Comparison of ENCODE assay signal across 21 cellular contexts in genomic region chr10:19730071-19730470, GRCh38.
DNase-seq lines count a peak whose midpoint lies in the region; ATAC-seq, FAIRE-seq and TF ChIP-seq lines count a peak whose summit lies in the region.
"Had no signal": no experiment of that assay in that cellular context is flagged by ENCODE, and none has a peak within 500 bp of the region (broad histone marks: within the 10 kb centered on the region; RNA-seq: fewer than 3 reads in every experiment).

No MANE protein-coding gene starts in this region.

- H3K9me3 Mint-ChIP-seq in natural killer cell: peaks cover 0 to 3% of the 10 kb centered on the region in 2 donors
- H3K9me3 Mint-ChIP-seq: dendritic cell treated with granulocyte-macrophage colony-stimulating factor and Interleukin-4, amounts not matched to agents 40 ng/mL and 50 ng/mL, for 4 days had no signal

- H3K27ac Mint-ChIP-seq in natural killer cell: peak overlapping the region; percentile 73 to 80
- H3K27ac Mint-ChIP-seq: activated CD4-positive, alpha-beta memory T cell treated with anti-CD3 and anti-CD28 coated beads, Interleukin-2, amount 10 ng/mL, durations not matched to agents 7 days and 5 days; activated T-helper 1 cell treated with anti-CD3 and anti-CD28 coated beads, Interleukin-12 subunit alpha, Interleukin-12 subunit beta, Interleukin-2, Interleukin-4 antibody, amounts not matched to agents 30 ng/mL and 10 ng/mL and 1 ng/mL, durations not matched to agents 14 hours and 24 hours and 36 hours; B cell; dendritic cell treated with granulocyte-macrophage colony-stimulating factor and Interleukin-4, amounts not matched to agents 40 ng/mL and 50 ng/mL, for 4 days; naive B cell had no signal

- FAIRE-seq in bronchial epithelial cell (lab: Jason Lieb, UNC): no peak
- FAIRE-seq: TTC549 had no signal

- DNase-seq in EL (peak; percentile 5), OCI-M1 (lab: John Stamatoyannopoulos, UW) (peak; percentile 72), bronchial epithelial cell (ENCODE audit: low read depth) (peak; percentile 20), natural killer cell (no peak), Right ventricle myocardium superior (no peak), NCI-H2107 (lab: John Stamatoyannopoulos, UW) (no peak)
- no peak for DNase-seq in activated CD4-positive, CD25-positive, alpha-beta regulatory T cell treated with anti-CD3 and anti-CD28 coated beads, Interleukin-2, amount 50 U/mL, for 72 hours
- DNase-seq: activated CD4-positive, alpha-beta memory T cell treated with anti-CD3 and anti-CD28 coated beads, Interleukin-2, amount 10 ng/mL, durations not matched to agents 7 days and 5 days; amniotic stem cell; DMS53; H7; naive B cell; NCI-H510A; stimulated activated CD4-positive, alpha-beta T cell treated with anti-CD3 and anti-CD28 coated beads, Interleukin-2, amount 100 ng/mL, for 48 hours had no signal

- peak overlapping the region; percentile 6 for H3K4me3 Mint-ChIP-seq in natural killer cell
- H3K4me3 Mint-ChIP-seq: activated CD4-positive, alpha-beta memory T cell treated with anti-CD3 and anti-CD28 coated beads, Interleukin-2, amount 10 ng/mL, durations not matched to agents 7 days and 5 days; activated T-helper 1 cell treated with anti-CD3 and anti-CD28 coated beads, Interleukin-12 subunit alpha, Interleukin-12 subunit beta, Interleukin-2, Interleukin-4 antibody, amounts not matched to agents 30 ng/mL and 10 ng/mL and 1 ng/mL, durations not matched to agents 14 hours and 24 hours and 36 hours; B cell; dendritic cell treated with granulocyte-macrophage colony-stimulating factor and Interleukin-4, amounts not matched to agents 40 ng/mL and 50 ng/mL, for 4 days; naive B cell had no signal

- H3K4me3 ChIP-seq in bronchial epithelial cell (ENCODE audit: low read depth, low read length): no peak overlapping the region
- H3K4me3 ChIP-seq: esophagus muscularis mucosa, SK-N-MC had no signal

- H3K27me3 Mint-ChIP-seq in natural killer cell (ENCODE audit: low read depth in 2 of 2): no peaks in the 10 kb centered on the region
- H3K27me3 Mint-ChIP-seq: activated CD4-positive, alpha-beta memory T cell treated with anti-CD3 and anti-CD28 coated beads, Interleukin-2, amount 10 ng/mL, durations not matched to agents 7 days and 5 days; B cell; dendritic cell treated with granulocyte-macrophage colony-stimulating factor and Interleukin-4, amounts not matched to agents 40 ng/mL and 50 ng/mL, for 4 days; naive B cell had no signal

- H3K36me3 Mint-ChIP-seq in natural killer cell: no peaks in the 10 kb centered on the region
- H3K36me3 Mint-ChIP-seq: naive B cell had no signal

- no peaks in the 10 kb centered on the region for H3K27me3 ChIP-seq in bronchial epithelial cell (ENCODE audit: control insufficient read depth, insufficient read depth, low read length)
- H3K27me3 ChIP-seq: esophagus muscularis mucosa had no signal

- peaks cover 18% of the 10 kb centered on the region in 2 donors for H3K4me1 Mint-ChIP-seq in natural killer cell
- H3K4me1 Mint-ChIP-seq: activated CD4-positive, alpha-beta memory T cell treated with anti-CD3 and anti-CD28 coated beads, Interleukin-2, amount 10 ng/mL, durations not matched to agents 7 days and 5 days; B cell; naive B cell had no signal

- intact Hi-C loops in natural killer cell (cut with micrococcal nuclease) (no loop called here), Right ventricle myocardium superior (cut with DNase I) (no loop called here)

- no peaks in the 10 kb centered on the region for H3K36me3 ChIP-seq in bronchial epithelial cell (ENCODE audit: control insufficient read depth, insufficient read depth, low read length)
- H3K36me3 ChIP-seq: esophagus muscularis mucosa had no signal

- ATAC-seq in natural killer cell (peak; percentile 80 to 99 (median 95)), Right ventricle myocardium superior (ENCODE audit: poor library complexity) (no peak), HG03045 (IDR thresholded peaks at IDR 0.05; ENCODE audit: unreplicated experiment) (no peak)

- TF ChIP-seq CTCF in bronchial epithelial cell (IDR thresholded peaks at IDR 0.05; ENCODE audit: insufficient read depth, low read length, severe bottlenecking): no peak
- TF ChIP-seq CTCF in natural killer cell (IDR thresholded peaks at IDR 0.05): no peak

Comparison
In these comparisons a context has a peak if more than half of its experiments do, and no peak if none do; other contexts are left out.
1. DNase-seq: peak in EL (single experiment), OCI-M1 (single experiment) and bronchial epithelial cell (single experiment); none in natural killer cell (single experiment), Right ventricle myocardium superior (single experiment), NCI-H2107 (single experiment) and activated CD4-positive, CD25-positive, alpha-beta regulatory T cell treated with anti-CD3 and anti-CD28 coated beads, Interleukin-2, amount 50 U/mL, for 72 hours (single experiment).
2. ATAC-seq: peak in natural killer cell (3 of 3); none in Right ventricle myocardium superior (single experiment) and HG03045 (single experiment).